Comparison of ENCODE assay signal across 9 cellular contexts in genomic region chr1:19799233-19799876, GRCh38. TPM values are rescaled to one million over a fixed set of nuclear protein-coding genes. Genes with fewer than 3 reads are reported as not detected.
DNase-seq lines count a peak whose midpoint lies in the region; ATAC-seq, FAIRE-seq and TF ChIP-seq lines count a peak whose summit lies in the region.
"Had no signal": no experiment of that assay in that cellular context is flagged by ENCODE, and none has a peak within 500 bp of the region (broad histone marks: within the 10 kb centered on the region; RNA-seq: fewer than 3 reads in every experiment).

No MANE protein-coding gene starts in this region.

- peak overlapping the region; percentile 63 for H3K27ac ChIP-seq in CD4-positive, alpha-beta T cell (ENCODE audit: low read depth, low read length)

- POLR2A ChIA-PET in CD4-positive, alpha-beta T cell (lab: Charles Lee): no interaction called here

- peak; percentile 21 for TF ChIP-seq CTCF in CD4-positive, alpha-beta T cell (IDR thresholded peaks at IDR 0.05)
- TF ChIP-seq CTCF in mesothelial cell of epicardium (IDR thresholded peaks at IDR 0.05; ENCODE audit: unreplicated experiment): no peak
- TF ChIP-seq CTCF in D721Med (IDR thresholded peaks at IDR 0.05; ENCODE audit: insufficient read depth, missing control alignments): no peak

- H3K36me3 Mint-ChIP-seq in CD4-positive, alpha-beta T cell (ENCODE audit: low read depth): peaks cover 10% of the 10 kb centered on the region
- H3K36me3 Mint-ChIP-seq in mesothelial cell of epicardium: peaks cover 3% of the 10 kb centered on the region

- peak; percentile 74 for ATAC-seq in CD4-positive, alpha-beta T cell (ENCODE audit: poor library complexity)
- peak; percentile 67 for ATAC-seq in GM21360 (IDR thresholded peaks at IDR 0.05; ENCODE audit: unreplicated experiment)

- DNase-seq in CD4-positive, alpha-beta T cell: peak in 9 of 10 experiments; percentile 9 to 56 (median 43)
- peak; percentile 79 for DNase-seq in LoVo (ENCODE audit: low spot score)
- peak; percentile 69 for DNase-seq in activated CD4-positive, alpha-beta T cell treated with anti-CD3 and anti-CD28 coated beads for 48 hours
- peak; percentile 58 for DNase-seq in ecto neural progenitor cell (ENCODE audit: low spot score)
- DNase-seq in mesothelial cell of epicardium (ENCODE audit: low spot score in 2 of 2, unreplicated experiment in 2 of 2): peak in 1 of 2 experiments; percentile 51
- DNase-seq in stimulated activated CD8-positive, alpha-beta memory T cell treated with anti-CD3 and anti-CD28 coated beads, Interleukin-4, amount 100 ng/mL, for 48 hours: peak; percentile 72
- no peak for DNase-seq in D721Med (ENCODE audit: insufficient read length, low spot score)

- FAIRE-seq in D721Med (lab: Jason Lieb, UNC): no peak

- intact Hi-C loops in CD4-positive, alpha-beta T cell (cut with DNase I, micrococcal nuclease): loop anchor here in 1 of 2 experiments (2.0 kb wide), 1 partner anchor 83 kb away; the partner anchor contains the start of gene OTUD3

- no peaks in the 10 kb centered on the region for H3K9me3 Mint-ChIP-seq in CD4-positive, alpha-beta T cell
- no peaks in the 10 kb centered on the region for H3K9me3 Mint-ChIP-seq in mesothelial cell of epicardium

- CTCF ChIA-PET in CD4-positive, alpha-beta T cell (lab: Charles Lee): no interaction called here

- no peaks in the 10 kb centered on the region for H3K27me3 ChIP-seq in CD4-positive, alpha-beta T cell (ENCODE audit: control insufficient read depth, insufficient read depth, low read length)

- peak overlapping the region; percentile 89 for H3K27ac Mint-ChIP-seq in CD4-positive, alpha-beta T cell
- peak overlapping the region; percentile 47 for H3K27ac Mint-ChIP-seq in mesothelial cell of epicardium

- peaks cover 31% of the 10 kb centered on the region for H3K4me1 Mint-ChIP-seq in CD4-positive, alpha-beta T cell (ENCODE audit: low read depth)
- H3K4me1 Mint-ChIP-seq in mesothelial cell of epicardium: peaks cover 16% of the 10 kb centered on the region

- H3K9me3 ChIP-seq in CD4-positive, alpha-beta T cell (ENCODE audit: control insufficient read depth, low read length): no peaks in the 10 kb centered on the region

- peak overlapping the region; percentile 88 for H3K4me3 Mint-ChIP-seq in CD4-positive, alpha-beta T cell
- H3K4me3 Mint-ChIP-seq in mesothelial cell of epicardium: peak overlapping the region; percentile 63

- no peaks in the 10 kb centered on the region for H3K27me3 Mint-ChIP-seq in CD4-positive, alpha-beta T cell
- peaks cover 4% of the 10 kb centered on the region for H3K27me3 Mint-ChIP-seq in mesothelial cell of epicardium (ENCODE audit: low read depth)

RNA-seq across cellular contexts. Expression of gene TMCO4, which starts 0.4 kb away (rescaled TPM):
- total RNA-seq in CD4-positive, alpha-beta T cell: 10 to 100 TPM; 12.4 to 13.9 TPM
- total RNA-seq in mesothelial cell of epicardium: 19.4 to 23.1 TPM (median 21.4 TPM) in 3 replicates

RNA-seq across cellular contexts. Expression of gene RNF186, which starts 15.7 kb away (rescaled TPM):
- not detected for total RNA-seq in CD4-positive, alpha-beta T cell
- total RNA-seq in mesothelial cell of epicardium: not detected in 3 replicates
- total RNA-seq: T-helper 1 cell treated with Interleukin-12 subunit alpha and Interleukin-12 subunit beta and Interleukin-4 antibody, amounts not matched to agents 30 ng/mL and 1 ng/mL, for 36 hours had no signal
